Comparison of ENCODE assay signal across 11 cellular contexts in genomic region chr17:78715000-78715771, GRCh38.
DNase-seq lines count a peak whose midpoint lies in the region; ATAC-seq and TF ChIP-seq lines count a peak whose summit lies in the region.
"Had no signal": no experiment of that assay in that cellular context is flagged by ENCODE, and none has a peak within 500 bp of the region (broad histone marks: within the 10 kb centered on the region; RNA-seq: fewer than 3 reads in every experiment).

No MANE protein-coding gene starts in this region.

- intact Hi-C loops in CD4-positive, alpha-beta memory T cell (cut with micrococcal nuclease): no loop called here

- no peaks in the 10 kb centered on the region for H3K36me3 ChIP-seq in CD4-positive, alpha-beta memory T cell (ENCODE audit: insufficient read depth, low read length)

- no peak for DNase-seq in CD4-positive, alpha-beta memory T cell
- no peak for DNase-seq in Jurkat, Clone E6-1 (ENCODE audit: low read depth, low spot score)
- DNase-seq in osteocyte (ENCODE audit: extremely low spot score, unreplicated experiment) (no peak), COR-L47 (lab: John Stamatoyannopoulos, UW) (no peak), WTC11 (ENCODE audit: low spot score) (no peak), KBM-7 (no peak)
- DNase-seq: anterior cingulate cortex, NCI-H774 had no signal

- CTCF ChIA-PET in CD4-positive, alpha-beta memory T cell (lab: Charles Lee; ENCODE audit: partially characterized antibody): interaction anchor here (1.0 to 1.7 kb wide), 4 partner anchors 19 to 85 kb away, joined by 3 to 5 read pairs (median 4); no protein-coding TSS in a partner anchor
- CTCF ChIA-PET in WTC11 (lab: Charles Lee): interaction anchor here (0.7 to 1.2 kb wide), 2 partner anchors 218 to 223 kb away, joined by 3 to 5 read pairs; no protein-coding TSS in a partner anchor

- H3K4me3 ChIP-seq in CD4-positive, alpha-beta memory T cell (ENCODE audit: low read length in 2 of 2): peak overlapping the region in 1 of 2 donors; percentile 33
- H3K4me3 ChIP-seq in Jurkat, Clone E6-1 (ENCODE audit: low read length): peak overlapping the region; percentile 38

- TF ChIP-seq CTCF in brain (conservative IDR thresholded peaks at IDR 0.05) (no peak), osteocyte (IDR thresholded peaks at IDR 0.05) (no peak), WTC11 (IDR thresholded peaks at IDR 0.05) (no peak)

- H3K4me1 ChIP-seq in CD4-positive, alpha-beta memory T cell (ENCODE audit: insufficient read depth, low read length): peaks cover 96% of the 10 kb centered on the region

- H3K4me1 Mint-ChIP-seq in CD4-positive, alpha-beta memory T cell: peaks cover 76 to 96% (median 86%) of the 10 kb centered on the region in 4 donors
- H3K4me1 Mint-ChIP-seq in brain (peaks cover 91% of the 10 kb centered on the region), osteocyte (ENCODE audit: unreplicated experiment) (peaks cover 64% of the 10 kb centered on the region), WTC11 (peaks cover 36% of the 10 kb centered on the region)

- ATAC-seq in WTC11: no peak
- ATAC-seq in HG03135 (IDR thresholded peaks at IDR 0.05; ENCODE audit: unreplicated experiment): no peak
- ATAC-seq: left lobe of liver had no signal

- POLR2A ChIA-PET in CD4-positive, alpha-beta memory T cell (lab: Charles Lee; ENCODE audit: partially characterized antibody): interaction anchor here (1.0 to 3.7 kb wide), 8 partner anchors 11 to 84 kb away, joined by 3 to 20 read pairs (median 6); no protein-coding TSS in a partner anchor
- POLR2A ChIA-PET in WTC11 (lab: Charles Lee): no interaction called here

- H3K27me3 ChIP-seq in CD4-positive, alpha-beta memory T cell (ENCODE audit: insufficient read depth, low read length): no peaks in the 10 kb centered on the region

- H3K27ac ChIP-seq in CD4-positive, alpha-beta memory T cell (ENCODE audit: low read depth, low read length): peak overlapping the region; percentile 29

- H3K9me3 Mint-ChIP-seq in CD4-positive, alpha-beta memory T cell: peaks cover 0 to 2% (median 0%) of the 10 kb centered on the region in 8 donors
- no peaks in the 10 kb centered on the region for H3K9me3 Mint-ChIP-seq in brain
- H3K9me3 Mint-ChIP-seq in osteocyte (ENCODE audit: unreplicated experiment): no peaks in the 10 kb centered on the region
- H3K9me3 Mint-ChIP-seq in WTC11: no peaks in the 10 kb centered on the region

- H3K9me3 ChIP-seq in CD4-positive, alpha-beta memory T cell (ENCODE audit: control insufficient read depth in 1 of 2, low read length in 2 of 2): no peaks in the 10 kb centered on the region

- in situ Hi-C loops in KBM-7 (cut with MboI; ENCODE audit: low pct_unique_long_range_greater_than_20kb, low sequenced_read_pairs): loop anchor here (25.0 kb wide), 1 partner anchor 228 kb away; no protein-coding TSS in a partner anchor

- H3K4me3 Mint-ChIP-seq in CD4-positive, alpha-beta memory T cell: peak overlapping the region; percentile 39 to 87 (median 82)
- peak overlapping the region; percentile 38 to 93 (median 89) for H3K4me3 Mint-ChIP-seq in brain
- peak overlapping the region; percentile 15 for H3K4me3 Mint-ChIP-seq in osteocyte (ENCODE audit: unreplicated experiment)
- H3K4me3 Mint-ChIP-seq in WTC11: no peak overlapping the region

- H3K27me3 Mint-ChIP-seq in CD4-positive, alpha-beta memory T cell: no peaks in the 10 kb centered on the region
- H3K27me3 Mint-ChIP-seq in brain (peaks cover 3% of the 10 kb centered on the region), osteocyte (ENCODE audit: unreplicated experiment) (no peaks in the 10 kb centered on the region), WTC11 (ENCODE audit: low read depth) (peaks cover 3% of the 10 kb centered on the region; the same call in 1 of the 2 replicates)

- peak overlapping the region; percentile 58 to 96 (median 90) for H3K27ac Mint-ChIP-seq in CD4-positive, alpha-beta memory T cell
- H3K27ac Mint-ChIP-seq in brain: peak overlapping the region; percentile 10 to 100 (median 99)
- H3K27ac Mint-ChIP-seq in osteocyte (ENCODE audit: unreplicated experiment): peak overlapping the region; percentile 83
- H3K27ac Mint-ChIP-seq in WTC11: no peak overlapping the region; the same call in 1 of the 2 replicates

- peaks cover 3 to 28% of the 10 kb centered on the region in 2 donors for H3K36me3 Mint-ChIP-seq in CD4-positive, alpha-beta memory T cell
- no peaks in the 10 kb centered on the region for H3K36me3 Mint-ChIP-seq in brain
- no peaks in the 10 kb centered on the region for H3K36me3 Mint-ChIP-seq in osteocyte (ENCODE audit: unreplicated experiment)
- no peaks in the 10 kb centered on the region for H3K36me3 Mint-ChIP-seq in WTC11

TF ChIP-seq in WTC11, 78 proteins besides CTCF, POLR2A, EP300 and RAD21:
- TF ChIP-seq KAT7 (CRISPR knock-in tag; IDR thresholded peaks at IDR 0.05; ENCODE audit: borderline replicate concordance) (no peak), CBFB (CRISPR knock-in tag; IDR thresholded peaks at IDR 0.05; ENCODE audit: low read depth) (no peak)
- TF ChIP-seq, protein P1, sequence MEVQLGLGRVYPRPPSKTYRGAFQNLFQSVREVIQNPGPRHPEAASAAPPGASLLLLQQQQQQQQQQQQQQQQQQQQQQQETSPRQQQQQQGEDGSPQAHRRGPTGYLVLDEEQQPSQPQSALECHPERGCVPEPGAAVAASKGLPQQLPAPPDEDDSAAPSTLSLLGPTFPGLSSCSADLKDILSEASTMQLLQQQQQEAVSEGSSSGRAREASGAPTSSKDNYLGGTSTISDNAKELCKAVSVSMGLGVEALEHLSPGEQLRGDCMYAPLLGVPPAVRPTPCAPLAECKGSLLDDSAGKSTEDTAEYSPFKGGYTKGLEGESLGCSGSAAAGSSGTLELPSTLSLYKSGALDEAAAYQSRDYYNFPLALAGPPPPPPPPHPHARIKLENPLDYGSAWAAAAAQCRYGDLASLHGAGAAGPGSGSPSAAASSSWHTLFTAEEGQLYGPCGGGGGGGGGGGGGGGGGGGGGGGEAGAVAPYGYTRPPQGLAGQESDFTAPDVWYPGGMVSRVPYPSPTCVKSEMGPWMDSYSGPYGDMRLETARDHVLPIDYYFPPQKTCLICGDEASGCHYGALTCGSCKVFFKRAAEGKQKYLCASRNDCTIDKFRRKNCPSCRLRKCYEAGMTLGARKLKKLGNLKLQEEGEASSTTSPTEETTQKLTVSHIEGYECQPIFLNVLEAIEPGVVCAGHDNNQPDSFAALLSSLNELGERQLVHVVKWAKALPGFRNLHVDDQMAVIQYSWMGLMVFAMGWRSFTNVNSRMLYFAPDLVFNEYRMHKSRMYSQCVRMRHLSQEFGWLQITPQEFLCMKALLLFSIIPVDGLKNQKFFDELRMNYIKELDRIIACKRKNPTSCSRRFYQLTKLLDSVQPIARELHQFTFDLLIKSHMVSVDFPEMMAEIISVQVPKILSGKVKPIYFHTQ (CRISPR knock-in tag; IDR thresholded peaks at IDR 0.05): no peak
